In the genomic region with DNA sequence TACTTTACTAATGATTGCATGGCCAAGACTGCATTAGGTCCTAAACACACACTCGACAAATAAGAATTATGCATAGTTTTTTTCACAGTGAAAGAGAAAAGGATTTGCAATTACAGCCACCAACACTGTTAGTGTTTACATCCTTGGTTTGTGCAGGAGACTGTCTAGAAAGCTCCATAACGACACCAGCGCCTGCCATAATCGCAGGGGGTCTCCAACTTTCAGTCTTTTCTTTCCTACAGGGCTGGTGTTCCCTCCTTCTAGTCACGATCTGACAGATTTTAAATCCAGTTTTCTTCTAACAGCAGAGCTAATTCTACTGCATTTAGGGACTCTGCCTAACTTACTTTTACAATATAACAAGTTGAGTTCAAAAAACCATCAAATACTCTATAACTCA, we compare ENCODE assay signal across 1 cellular context.
TF ChIP-seq lines count a peak whose summit lies in the region.

No MANE protein-coding gene starts in this region.

TF ChIP-seq in endothelial cell of umbilical vein, 7 proteins besides CTCF, POLR2A, EP300 and RAD21 (continued from another document):
- TF ChIP-seq, protein P1, sequence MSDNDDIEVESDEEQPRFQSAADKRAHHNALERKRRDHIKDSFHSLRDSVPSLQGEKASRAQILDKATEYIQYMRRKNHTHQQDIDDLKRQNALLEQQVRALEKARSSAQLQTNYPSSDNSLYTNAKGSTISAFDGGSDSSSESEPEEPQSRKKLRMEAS (IDR thresholded peaks at IDR 0.05; ENCODE audit: insufficient read depth, insufficient read length), result no peak
- TF ChIP-seq JUN (IDR thresholded peaks at IDR 0.05; ENCODE audit: borderline replicate concordance, insufficient read depth, insufficient read length, low read depth) (no peak), MYC (IDR thresholded peaks at IDR 0.05; ENCODE audit: low read depth, low read length) (no peak), FOS (IDR thresholded peaks at IDR 0.05; ENCODE audit: borderline replicate concordance, insufficient read depth, low read length) (no peak), POLR2AphosphoS5 (IDR thresholded peaks at IDR 0.05; ENCODE audit: insufficient read depth, low read depth, low read length) (no peak), EZH2 (IDR thresholded peaks at IDR 0.05; ENCODE audit: borderline replicate concordance, low read depth, low read length, severe bottlenecking) (no peak)
